Comparison of ENCODE assay signal across 33 cellular contexts in the genomic region with DNA sequence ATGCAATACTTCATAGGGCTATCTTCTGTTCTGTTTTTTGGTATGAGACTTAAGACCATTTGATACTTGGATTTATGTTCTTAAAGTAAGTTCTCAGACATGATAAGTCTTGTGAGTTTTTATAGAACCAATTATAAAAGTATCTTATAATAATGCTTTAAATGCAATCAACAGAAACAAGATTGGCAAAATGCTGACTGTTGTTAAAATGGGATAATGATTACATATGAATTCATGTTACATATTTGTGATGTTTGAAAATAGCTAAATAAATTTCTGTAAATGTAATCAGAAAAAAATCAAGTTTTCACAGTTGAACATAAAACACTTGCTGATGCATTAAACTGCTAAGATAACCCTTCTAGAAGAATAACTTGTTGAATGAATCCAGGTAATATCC.
"Had no signal": no experiment of that assay in that cellular context is flagged by ENCODE, and none has a peak within 500 bp of the region (broad histone marks: within the 10 kb centered on the region; RNA-seq: fewer than 3 reads in every experiment).

No MANE protein-coding gene starts in this region.

- H3K36me3 ChIP-seq: adrenal gland, brain microvascular endothelial cell, breast epithelium had no signal

- DNase-seq: activated B cell treated with CpG ODN at 0.5 μM for 24 hours; activated CD4-positive, alpha-beta memory T cell treated with anti-CD3 and anti-CD28 coated beads for 36 hours; activated CD4-positive, alpha-beta T cell treated with anti-CD3 and anti-CD28 coated beads for 4 hours; activated CD4-positive, alpha-beta T cell treated with anti-CD3 and anti-CD28 coated beads, Interleukin-2, amount 10 ng/mL, durations not matched to agents 24 days and 14 days; activated CD4-positive, alpha-beta T cell treated with anti-CD3 and anti-CD28 coated beads, Interleukin-2, amount 50 U/mL, for 1 hour; activated CD4-positive, alpha-beta T cell treated with anti-CD3 and anti-CD28 coated beads, Interleukin-2, amount 50 U/mL, for 4 hours; activated CD4-positive, CD25-positive, alpha-beta regulatory T cell treated with anti-CD3 and anti-CD28 coated beads, Interleukin-2, amount 50 U/mL, for 72 hours; activated CD8-positive, alpha-beta memory T cell treated with anti-CD3 and anti-CD28 coated beads, Interleukin-2, amount 50 U/mL, for 4 hours; activated CD8-positive, alpha-beta T cell treated with anti-CD3 and anti-CD28 coated beads for 36 hours; activated effector memory CD4-positive, alpha-beta T cell treated with anti-CD3 and anti-CD28 coated beads, Interleukin-2, amount 50 U/mL, for 16 hours; activated gamma-delta T cell treated with Interleukin-2 at 50 U/mL for 16 hours; activated naive CD4-positive, alpha-beta T cell; activated naive CD4-positive, alpha-beta T cell treated with anti-CD3 and anti-CD28 coated beads for 36 hours; activated naive CD4-positive, alpha-beta T cell treated with anti-CD3 and anti-CD28 coated beads, Interleukin-2, amount 50 U/mL, for 16 hours; activated naive CD8-positive, alpha-beta T cell treated with anti-CD3 and anti-CD28 coated beads for 36 hours; activated T-cell treated with anti-CD3 and anti-CD28 coated beads for 4 hours; activated T-cell treated with anti-CD3 and anti-CD28 coated beads, Interleukin-2, amount 50 U/mL, for 1 hour; activated T-cell treated with anti-CD3 and anti-CD28 coated beads, Interleukin-2, amount 50 U/mL, for 4 hours; activated T-cell treated with anti-CD3 and anti-CD28 coated beads, Interleukin-2, amount 50 U/mL, for 72 hours; adrenal gland; amniotic stem cell; aorta; body of pancreas; brain microvascular endothelial cell; central memory CD4-positive, alpha-beta T cell; T-helper 2 cell; T-helper 9 cell had no signal

- H3K4me1 ChIP-seq: adrenal gland, breast epithelium had no signal

- H3K4me3 ChIP-seq: adrenal gland, body of pancreas, breast epithelium had no signal

- H3K27me3 ChIP-seq: adrenal gland, body of pancreas, brain microvascular endothelial cell, breast epithelium had no signal

- H3K27ac ChIP-seq: adrenal gland, body of pancreas, brain microvascular endothelial cell, breast epithelium, VCaP had no signal

- H3K9me3 ChIP-seq: adrenal gland, body of pancreas, breast epithelium had no signal

- ATAC-seq: activated CD8-positive, alpha-beta T cell treated with anti-CD3 and anti-CD28 coated beads for 36 hours; activated naive CD4-positive, alpha-beta T cell treated with anti-CD3 and anti-CD28 coated beads, Interleukin-2, amount 50 U/mL, for 72 hours; activated T-cell treated with anti-CD3 and anti-CD28 coated beads, Interleukin-2, amount 50 U/mL, for 4 hours; activated T-cell treated with anti-CD3 and anti-CD28 coated beads, Interleukin-2, amount 50 U/mL, for 72 hours; activated T-helper 17 cell treated with anti-CD3 and anti-CD28 coated beads, Interleukin-2, amount 50 U/mL, for 72 hours; body of pancreas had no signal

- FAIRE-seq: astrocyte, TTC549 had no signal
